Comparison of ENCODE assay signal across 8 cellular contexts in genomic region chr7:2757361-2757903, GRCh38.
DNase-seq lines count a peak whose midpoint lies in the region; FAIRE-seq and TF ChIP-seq lines count a peak whose summit lies in the region.

No MANE protein-coding gene starts in this region.

- H3K79me2 ChIP-seq in KMS-11 (ENCODE audit: insufficient read depth, low read depth): no peaks in the 10 kb centered on the region

- TF ChIP-seq CTCF in KMS-11 (conservative IDR thresholded peaks at IDR 0.05; ENCODE audit: low read depth, low read length) (no peak), suprapubic skin (IDR thresholded peaks at IDR 0.05) (no peak)

- H3K4me1 ChIP-seq in KMS-11 (ENCODE audit: low read depth, poor library complexity, severe bottlenecking) (peaks cover 49% of the 10 kb centered on the region), suprapubic skin (peaks cover 61% of the 10 kb centered on the region)

- H3K27ac Mint-ChIP-seq in activated CD4-positive, alpha-beta T cell treated with anti-CD3 and anti-CD28 coated beads, Interleukin-2, amount 10 ng/mL, durations not matched to agents 7 days and 5 days: peak overlapping the region; percentile 37

- WGBS in suprapubic skin: 17% methylated on average over 11 of the region's 11 CpGs

- CTCF ChIA-PET in activated CD4-positive, alpha-beta T cell treated with anti-CD3 and anti-CD28 coated beads, Interleukin-2, amount 10 ng/mL, durations not matched to agents 7 days and 5 days (lab: Charles Lee): interaction anchor here (0.5 to 2.0 kb wide), 15 partner anchors 11 to 351 kb away, joined by 3 to 9 read pairs (median 3); no protein-coding TSS in a partner anchor

- no peak for TF ChIP-seq EP300 in suprapubic skin (IDR thresholded peaks at IDR 0.05)

- peaks cover 4% of the 10 kb centered on the region for H3K9me3 Mint-ChIP-seq in activated CD4-positive, alpha-beta T cell treated with anti-CD3 and anti-CD28 coated beads, Interleukin-2, amount 10 ng/mL, durations not matched to agents 7 days and 5 days

- H3K36me3 Mint-ChIP-seq in activated CD4-positive, alpha-beta T cell treated with anti-CD3 and anti-CD28 coated beads, Interleukin-2, amount 10 ng/mL, durations not matched to agents 7 days and 5 days (ENCODE audit: low read depth): peaks cover 8% of the 10 kb centered on the region

- TF ChIP-seq POLR2A in suprapubic skin (IDR thresholded peaks at IDR 0.05): no peak
- TF ChIP-seq POLR2A in GM12892 (IDR thresholded peaks at IDR 0.05; ENCODE audit: low read depth, low read length): no peak

- DNase-seq in activated CD4-positive, alpha-beta T cell treated with anti-CD3 and anti-CD28 coated beads, Interleukin-2, amount 10 ng/mL, durations not matched to agents 7 days and 5 days: no peak
- no peak for DNase-seq in activated CD4-positive, alpha-beta T cell treated with anti-CD3 and anti-CD28 coated beads, Interleukin-2, amount 50 U/mL, for 1 hour
- DNase-seq in anterior cingulate cortex (lab: John Stamatoyannopoulos, UW) (peak in 46 of 58 donors; percentile 26 to 87 (median 58)), kidney glomerular epithelial cell (lab: John Stamatoyannopoulos, UW) (peak; percentile 75), suprapubic skin (ENCODE audit: low spot score in 2 of 2) (no peak), GM12892 (ENCODE audit: insufficient read length) (no peak)
- no peak for DNase-seq in activated CD4-positive, alpha-beta T cell treated with anti-CD3 and anti-CD28 coated beads for 4 hours

- H3K4me1 Mint-ChIP-seq in activated CD4-positive, alpha-beta T cell treated with anti-CD3 and anti-CD28 coated beads, Interleukin-2, amount 10 ng/mL, durations not matched to agents 7 days and 5 days: peaks cover 36% of the 10 kb centered on the region

- H3K27ac ChIP-seq in KMS-11: peak overlapping the region; percentile 96
- peak overlapping the region; percentile 83 for H3K27ac ChIP-seq in suprapubic skin

- H3K4me3 ChIP-seq in KMS-11 (IDR thresholded peaks at IDR 0.05; ENCODE audit: insufficient read depth, low read depth, low read length) (no peak overlapping the region), suprapubic skin (peak overlapping the region; percentile 14)

- H3K36me3 ChIP-seq in KMS-11 (ENCODE audit: insufficient read depth) (no peaks in the 10 kb centered on the region), suprapubic skin (no peaks in the 10 kb centered on the region)

- no peaks in the 10 kb centered on the region for H4K20me1 ChIP-seq in KMS-11 (ENCODE audit: insufficient read depth)

- no peaks in the 10 kb centered on the region for H3K27me3 Mint-ChIP-seq in activated CD4-positive, alpha-beta T cell treated with anti-CD3 and anti-CD28 coated beads, Interleukin-2, amount 10 ng/mL, durations not matched to agents 7 days and 5 days

- no peak for FAIRE-seq in GM12892 (lab: Jason Lieb, UNC)

- POLR2A ChIA-PET in activated CD4-positive, alpha-beta T cell treated with anti-CD3 and anti-CD28 coated beads, Interleukin-2, amount 10 ng/mL, durations not matched to agents 7 days and 5 days (lab: Charles Lee): interaction anchor here (0.6 kb wide), 1 partner anchor 857 kb away, joined by 3 read pairs; no protein-coding TSS in a partner anchor

- H3K9me3 ChIP-seq in suprapubic skin: no peaks in the 10 kb centered on the region

- peak overlapping the region; percentile 16 for H2AFZ ChIP-seq in KMS-11 (ENCODE audit: low read depth)

- H3K9ac ChIP-seq in KMS-11: peak overlapping the region; percentile 80

- H3K27me3 ChIP-seq in KMS-11 (ENCODE audit: insufficient read depth, low read depth) (no peaks in the 10 kb centered on the region), suprapubic skin (no peaks in the 10 kb centered on the region)

- peak overlapping the region; percentile 74 for H3K4me2 ChIP-seq in KMS-11

- H3K4me3 Mint-ChIP-seq in activated CD4-positive, alpha-beta T cell treated with anti-CD3 and anti-CD28 coated beads, Interleukin-2, amount 10 ng/mL, durations not matched to agents 7 days and 5 days: no peak overlapping the region

Comparison
In these comparisons a context has a peak if more than half of its experiments do, and no peak if none do; other contexts are left out.
1. DNase-seq: peak in anterior cingulate cortex (46 of 58) and kidney glomerular epithelial cell (single experiment); none in activated CD4-positive, alpha-beta T cell treated with anti-CD3 and anti-CD28 coated beads, Interleukin-2, amount 10 ng/mL, durations not matched to agents 7 days and 5 days (single experiment), activated CD4-positive, alpha-beta T cell treated with anti-CD3 and anti-CD28 coated beads, Interleukin-2, amount 50 U/mL, for 1 hour (single experiment), suprapubic skin (0 of 2), GM12892 (single experiment) and activated CD4-positive, alpha-beta T cell treated with anti-CD3 and anti-CD28 coated beads for 4 hours (0 of 2).